In the genomic region with DNA sequence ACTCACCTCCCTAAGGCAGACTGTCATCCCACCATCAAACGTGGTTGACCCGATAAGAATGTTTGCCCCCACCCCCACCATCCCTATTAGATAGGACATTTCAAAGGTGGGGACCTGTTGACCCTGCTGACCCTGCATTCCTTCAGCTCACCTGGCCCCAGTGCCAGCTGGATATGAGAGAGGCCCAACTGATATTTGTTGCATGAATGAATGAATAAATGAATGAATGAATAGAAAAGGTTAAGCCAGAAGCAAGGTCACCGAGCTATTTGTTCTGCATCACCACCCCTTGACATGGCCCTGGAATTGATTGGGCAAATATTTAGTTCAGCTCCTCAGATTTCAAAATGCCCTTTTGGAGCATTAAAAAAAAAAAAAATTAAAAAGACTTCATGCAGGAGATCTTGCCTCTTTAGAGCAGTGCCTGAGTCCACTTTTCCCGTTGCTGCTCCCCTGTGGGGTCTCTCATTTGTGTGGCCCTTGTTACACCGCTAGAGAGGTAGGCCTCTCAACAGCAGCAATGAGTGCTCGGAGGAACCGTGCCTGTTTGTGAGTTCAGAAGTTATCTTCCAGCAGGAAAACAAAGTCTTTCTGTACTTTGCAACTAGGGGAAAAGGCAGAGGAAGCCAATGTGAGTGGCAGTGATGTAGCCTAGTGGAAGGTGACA, we compare ENCODE assay signal across 1 cellular context.
TF ChIP-seq lines count a peak whose summit lies in the region.

No MANE protein-coding gene starts in this region.

TF ChIP-seq in HepG2, 621 proteins besides CTCF, POLR2A, EP300 and RAD21 (continued from another document and continues in another):
- TF ChIP-seq, protein P1, sequence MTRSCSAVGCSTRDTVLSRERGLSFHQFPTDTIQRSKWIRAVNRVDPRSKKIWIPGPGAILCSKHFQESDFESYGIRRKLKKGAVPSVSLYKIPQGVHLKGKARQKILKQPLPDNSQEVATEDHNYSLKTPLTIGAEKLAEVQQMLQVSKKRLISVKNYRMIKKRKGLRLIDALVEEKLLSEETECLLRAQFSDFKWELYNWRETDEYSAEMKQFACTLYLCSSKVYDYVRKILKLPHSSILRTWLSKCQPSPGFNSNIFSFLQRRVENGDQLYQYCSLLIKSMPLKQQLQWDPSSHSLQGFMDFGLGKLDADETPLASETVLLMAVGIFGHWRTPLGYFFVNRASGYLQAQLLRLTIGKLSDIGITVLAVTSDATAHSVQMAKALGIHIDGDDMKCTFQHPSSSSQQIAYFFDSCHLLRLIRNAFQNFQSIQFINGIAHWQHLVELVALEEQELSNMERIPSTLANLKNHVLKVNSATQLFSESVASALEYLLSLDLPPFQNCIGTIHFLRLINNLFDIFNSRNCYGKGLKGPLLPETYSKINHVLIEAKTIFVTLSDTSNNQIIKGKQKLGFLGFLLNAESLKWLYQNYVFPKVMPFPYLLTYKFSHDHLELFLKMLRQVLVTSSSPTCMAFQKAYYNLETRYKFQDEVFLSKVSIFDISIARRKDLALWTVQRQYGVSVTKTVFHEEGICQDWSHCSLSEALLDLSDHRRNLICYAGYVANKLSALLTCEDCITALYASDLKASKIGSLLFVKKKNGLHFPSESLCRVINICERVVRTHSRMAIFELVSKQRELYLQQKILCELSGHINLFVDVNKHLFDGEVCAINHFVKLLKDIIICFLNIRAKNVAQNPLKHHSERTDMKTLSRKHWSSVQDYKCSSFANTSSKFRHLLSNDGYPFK (CRISPR knock-in tag; IDR thresholded peaks at IDR 0.05; ENCODE audit: borderline replicate concordance), result peak; percentile 64; the same call in 1 of the 2 replicates
- TF ChIP-seq, protein P2, sequence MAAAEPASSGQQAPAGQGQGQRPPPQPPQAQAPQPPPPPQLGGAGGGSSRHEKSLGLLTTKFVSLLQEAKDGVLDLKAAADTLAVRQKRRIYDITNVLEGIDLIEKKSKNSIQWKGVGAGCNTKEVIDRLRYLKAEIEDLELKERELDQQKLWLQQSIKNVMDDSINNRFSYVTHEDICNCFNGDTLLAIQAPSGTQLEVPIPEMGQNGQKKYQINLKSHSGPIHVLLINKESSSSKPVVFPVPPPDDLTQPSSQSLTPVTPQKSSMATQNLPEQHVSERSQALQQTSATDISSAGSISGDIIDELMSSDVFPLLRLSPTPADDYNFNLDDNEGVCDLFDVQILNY (CRISPR knock-in tag; conservative IDR thresholded peaks at IDR 0.05), result no peak
- TF ChIP-seq ZNF30 (CRISPR knock-in tag; IDR thresholded peaks at IDR 0.05) (no peak), ZNF746 (CRISPR knock-in tag; IDR thresholded peaks at IDR 0.05) (peak; percentile 94), NR2F2 (IDR thresholded peaks at IDR 0.05; ENCODE audit: borderline replicate concordance, low read depth) (peak; percentile 99), CBFB (CRISPR knock-in tag; IDR thresholded peaks at IDR 0.05) (no peak), ZNF263 (CRISPR knock-in tag; IDR thresholded peaks at IDR 0.05) (no peak), AKAP8 (CRISPR knock-in tag; IDR thresholded peaks at IDR 0.05) (peak; percentile 76; the same call in 1 of the 2 replicates), SPEN (CRISPR knock-in tag; IDR thresholded peaks at IDR 0.05; ENCODE audit: low read depth) (no peak), KAT7 (CRISPR knock-in tag; IDR thresholded peaks at IDR 0.05; ENCODE audit: borderline replicate concordance) (no peak; the same call in 1 of the 2 replicates), ZNF614 (CRISPR knock-in tag; IDR thresholded peaks at IDR 0.05; ENCODE audit: borderline replicate concordance) (no peak), ZKSCAN8 (CRISPR knock-in tag; IDR thresholded peaks at IDR 0.05; ENCODE audit: borderline replicate concordance) (no peak), ZNF12 (CRISPR knock-in tag; IDR thresholded peaks at IDR 0.05) (no peak), KDM5A (IDR thresholded peaks at IDR 0.05; ENCODE audit: borderline replicate concordance, low read length) (peak; percentile 40; the same call in 1 of the 2 replicates), SNAPC2 (CRISPR knock-in tag; IDR thresholded peaks at IDR 0.05) (no peak), ZBTB7B (CRISPR knock-in tag; IDR thresholded peaks at IDR 0.05) (peak; percentile 86), KMT2B (CRISPR knock-in tag; IDR thresholded peaks at IDR 0.05) (0 out of 2 replicates have a peak, but pooled peaks have one; percentile 33), ZSCAN25 (CRISPR knock-in tag; IDR thresholded peaks at IDR 0.05) (peak; percentile 30; the same call in 1 of the 2 replicates), IRX3 (CRISPR knock-in tag; IDR thresholded peaks at IDR 0.05; ENCODE audit: borderline replicate concordance, low read depth) (no peak), HMGA1 (CRISPR knock-in tag; conservative IDR thresholded peaks at IDR 0.05) (no peak), ZNF143 (CRISPR knock-in tag; IDR thresholded peaks at IDR 0.05) (peak; percentile 41; the same call in 1 of the 2 replicates), KLF11 (CRISPR knock-in tag; IDR thresholded peaks at IDR 0.05) (no peak), ZNF768 (CRISPR knock-in tag; IDR thresholded peaks at IDR 0.05) (no peak), JDP2 (CRISPR knock-in tag; IDR thresholded peaks at IDR 0.05; ENCODE audit: borderline replicate concordance) (no peak; the same call in 1 of the 2 replicates), ZNF788 (CRISPR knock-in tag; IDR thresholded peaks at IDR 0.05; ENCODE audit: borderline replicate concordance) (no peak), ZNF709 (CRISPR knock-in tag; IDR thresholded peaks at IDR 0.05) (no peak), PHF8 (CRISPR knock-in tag; IDR thresholded peaks at IDR 0.05) (peak; percentile 41), ZFP37 (CRISPR knock-in tag; IDR thresholded peaks at IDR 0.05; ENCODE audit: borderline replicate concordance) (no peak), ZFP1 (CRISPR knock-in tag; IDR thresholded peaks at IDR 0.05) (no peak), NAIF1 (CRISPR knock-in tag; IDR thresholded peaks at IDR 0.05; ENCODE audit: borderline replicate concordance) (no peak), ZNF616 (CRISPR knock-in tag; IDR thresholded peaks at IDR 0.05; ENCODE audit: low read depth) (no peak), ZNF792 (CRISPR knock-in tag; IDR thresholded peaks at IDR 0.05) (peak; percentile 28; the same call in 1 of the 2 replicates), ATF7 (IDR thresholded peaks at IDR 0.05) (no peak), ATF7 (CRISPR knock-in tag; IDR thresholded peaks at IDR 0.05) (no peak), MED1 (CRISPR knock-in tag; IDR thresholded peaks at IDR 0.05) (peak; percentile 87), CHD4 (IDR thresholded peaks at IDR 0.05; ENCODE audit: borderline replicate concordance, low read length) (peak; percentile 24), ZNF10 (CRISPR knock-in tag; IDR thresholded peaks at IDR 0.05; ENCODE audit: borderline replicate concordance, low read depth) (no peak)
- TF ChIP-seq, protein P3, sequence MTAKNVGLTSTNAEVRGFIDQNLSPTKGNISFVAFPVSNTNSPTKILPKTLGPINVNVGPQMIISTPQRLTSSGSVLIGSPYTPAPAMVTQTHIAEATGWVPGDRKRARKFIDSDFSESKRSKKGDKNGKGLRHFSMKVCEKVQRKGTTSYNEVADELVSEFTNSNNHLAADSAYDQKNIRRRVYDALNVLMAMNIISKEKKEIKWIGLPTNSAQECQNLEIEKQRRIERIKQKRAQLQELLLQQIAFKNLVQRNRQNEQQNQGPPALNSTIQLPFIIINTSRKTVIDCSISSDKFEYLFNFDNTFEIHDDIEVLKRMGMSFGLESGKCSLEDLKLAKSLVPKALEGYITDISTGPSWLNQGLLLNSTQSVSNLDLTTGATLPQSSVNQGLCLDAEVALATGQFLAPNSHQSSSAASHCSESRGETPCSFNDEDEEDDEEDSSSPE (CRISPR knock-in tag; IDR thresholded peaks at IDR 0.05), result no peak
- TF ChIP-seq, protein P4, sequence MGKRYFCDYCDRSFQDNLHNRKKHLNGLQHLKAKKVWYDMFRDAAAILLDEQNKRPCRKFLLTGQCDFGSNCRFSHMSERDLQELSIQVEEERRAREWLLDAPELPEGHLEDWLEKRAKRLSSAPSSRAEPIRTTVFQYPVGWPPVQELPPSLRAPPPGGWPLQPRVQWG (CRISPR knock-in tag; IDR thresholded peaks at IDR 0.05; ENCODE audit: borderline replicate concordance, low read depth), result no peak
- TF ChIP-seq, protein P5, sequence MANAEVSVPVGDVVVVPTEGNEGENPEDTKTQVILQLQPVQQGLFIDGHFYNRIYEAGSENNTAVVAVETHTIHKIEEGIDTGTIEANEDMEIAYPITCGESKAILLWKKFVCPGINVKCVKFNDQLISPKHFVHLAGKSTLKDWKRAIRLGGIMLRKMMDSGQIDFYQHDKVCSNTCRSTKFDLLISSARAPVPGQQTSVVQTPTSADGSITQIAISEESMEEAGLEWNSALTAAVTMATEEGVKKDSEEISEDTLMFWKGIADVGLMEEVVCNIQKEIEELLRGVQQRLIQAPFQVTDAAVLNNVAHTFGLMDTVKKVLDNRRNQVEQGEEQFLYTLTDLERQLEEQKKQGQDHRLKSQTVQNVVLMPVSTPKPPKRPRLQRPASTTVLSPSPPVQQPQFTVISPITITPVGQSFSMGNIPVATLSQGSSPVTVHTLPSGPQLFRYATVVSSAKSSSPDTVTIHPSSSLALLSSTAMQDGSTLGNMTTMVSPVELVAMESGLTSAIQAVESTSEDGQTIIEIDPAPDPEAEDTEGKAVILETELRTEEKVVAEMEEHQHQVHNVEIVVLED (CRISPR knock-in tag; IDR thresholded peaks at IDR 0.05; ENCODE audit: borderline replicate concordance), result no peak
- TF ChIP-seq, protein P6, sequence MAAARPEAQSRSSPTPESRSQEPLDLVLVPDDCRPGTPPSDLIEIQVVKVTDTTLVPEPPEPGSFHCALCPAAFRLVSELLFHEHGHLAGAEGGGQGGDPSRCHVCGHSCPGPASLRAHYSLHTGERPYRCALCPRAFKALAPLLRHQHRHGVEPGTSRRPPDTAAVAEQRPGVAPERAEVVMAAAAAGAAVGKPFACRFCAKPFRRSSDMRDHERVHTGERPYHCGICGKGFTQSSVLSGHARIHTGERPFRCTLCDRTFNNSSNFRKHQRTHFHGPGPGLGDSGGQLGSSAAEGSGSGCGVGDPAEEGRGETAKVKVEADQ (CRISPR knock-in tag; IDR thresholded peaks at IDR 0.05; ENCODE audit: borderline replicate concordance), result no peak
- TF ChIP-seq, protein P7, sequence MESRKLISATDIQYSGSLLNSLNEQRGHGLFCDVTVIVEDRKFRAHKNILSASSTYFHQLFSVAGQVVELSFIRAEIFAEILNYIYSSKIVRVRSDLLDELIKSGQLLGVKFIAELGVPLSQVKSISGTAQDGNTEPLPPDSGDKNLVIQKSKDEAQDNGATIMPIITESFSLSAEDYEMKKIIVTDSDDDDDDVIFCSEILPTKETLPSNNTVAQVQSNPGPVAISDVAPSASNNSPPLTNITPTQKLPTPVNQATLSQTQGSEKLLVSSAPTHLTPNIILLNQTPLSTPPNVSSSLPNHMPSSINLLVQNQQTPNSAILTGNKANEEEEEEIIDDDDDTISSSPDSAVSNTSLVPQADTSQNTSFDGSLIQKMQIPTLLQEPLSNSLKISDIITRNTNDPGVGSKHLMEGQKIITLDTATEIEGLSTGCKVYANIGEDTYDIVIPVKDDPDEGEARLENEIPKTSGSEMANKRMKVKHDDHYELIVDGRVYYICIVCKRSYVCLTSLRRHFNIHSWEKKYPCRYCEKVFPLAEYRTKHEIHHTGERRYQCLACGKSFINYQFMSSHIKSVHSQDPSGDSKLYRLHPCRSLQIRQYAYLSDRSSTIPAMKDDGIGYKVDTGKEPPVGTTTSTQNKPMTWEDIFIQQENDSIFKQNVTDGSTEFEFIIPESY (CRISPR knock-in tag; IDR thresholded peaks at IDR 0.05), result no peak
- TF ChIP-seq, protein P8, sequence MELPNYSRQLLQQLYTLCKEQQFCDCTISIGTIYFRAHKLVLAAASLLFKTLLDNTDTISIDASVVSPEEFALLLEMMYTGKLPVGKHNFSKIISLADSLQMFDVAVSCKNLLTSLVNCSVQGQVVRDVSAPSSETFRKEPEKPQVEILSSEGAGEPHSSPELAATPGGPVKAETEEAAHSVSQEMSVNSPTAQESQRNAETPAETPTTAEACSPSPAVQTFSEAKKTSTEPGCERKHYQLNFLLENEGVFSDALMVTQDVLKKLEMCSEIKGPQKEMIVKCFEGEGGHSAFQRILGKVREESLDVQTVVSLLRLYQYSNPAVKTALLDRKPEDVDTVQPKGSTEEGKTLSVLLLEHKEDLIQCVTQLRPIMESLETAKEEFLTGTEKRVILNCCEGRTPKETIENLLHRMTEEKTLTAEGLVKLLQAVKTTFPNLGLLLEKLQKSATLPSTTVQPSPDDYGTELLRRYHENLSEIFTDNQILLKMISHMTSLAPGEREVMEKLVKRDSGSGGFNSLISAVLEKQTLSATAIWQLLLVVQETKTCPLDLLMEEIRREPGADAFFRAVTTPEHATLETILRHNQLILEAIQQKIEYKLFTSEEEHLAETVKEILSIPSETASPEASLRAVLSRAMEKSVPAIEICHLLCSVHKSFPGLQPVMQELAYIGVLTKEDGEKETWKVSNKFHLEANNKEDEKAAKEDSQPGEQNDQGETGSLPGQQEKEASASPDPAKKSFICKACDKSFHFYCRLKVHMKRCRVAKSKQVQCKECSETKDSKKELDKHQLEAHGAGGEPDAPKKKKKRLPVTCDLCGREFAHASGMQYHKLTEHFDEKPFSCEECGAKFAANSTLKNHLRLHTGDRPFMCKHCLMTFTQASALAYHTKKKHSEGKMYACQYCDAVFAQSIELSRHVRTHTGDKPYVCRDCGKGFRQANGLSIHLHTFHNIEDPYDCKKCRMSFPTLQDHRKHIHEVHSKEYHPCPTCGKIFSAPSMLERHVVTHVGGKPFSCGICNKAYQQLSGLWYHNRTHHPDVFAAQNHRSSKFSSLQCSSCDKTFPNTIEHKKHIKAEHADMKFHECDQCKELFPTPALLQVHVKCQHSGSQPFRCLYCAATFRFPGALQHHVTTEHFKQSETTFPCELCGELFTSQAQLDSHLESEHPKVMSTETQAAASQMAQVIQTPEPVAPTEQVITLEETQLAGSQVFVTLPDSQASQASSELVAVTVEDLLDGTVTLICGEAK (IDR thresholded peaks at IDR 0.05), result no peak
- TF ChIP-seq, protein P8 (CRISPR knock-in tag; IDR thresholded peaks at IDR 0.05), result peak; percentile 66; the same call in 1 of the 2 replicates
